Comparison of ENCODE assay signal across 8 cellular contexts in genomic region chr6:159941286-159942113, GRCh38. TPM values are rescaled to one million over a fixed set of nuclear protein-coding genes. Genes with fewer than 3 reads are reported as not detected.
A peak's percentile ranks its signal among the peaks of the same experiment; 100 is the strongest.
DNase-seq lines count a peak whose midpoint lies in the region; ATAC-seq, FAIRE-seq and TF ChIP-seq lines count a peak whose summit lies in the region.

No MANE protein-coding gene starts in this region.

- H3K4me3 Mint-ChIP-seq in Caco-2 (ENCODE audit: unreplicated experiment): no peak overlapping the region

- no peak for TF ChIP-seq POLR2A in tibial nerve (IDR thresholded peaks at IDR 0.05)

- H3K27ac ChIP-seq in kidney (ENCODE audit: low read depth in 2 of 2, low read length in 2 of 2): no peak overlapping the region
- peak overlapping the region in 1 of 4 donors; percentile 75 for H3K27ac ChIP-seq in tibial nerve

- no peaks in the 10 kb centered on the region for H3K36me3 ChIP-seq in Caco-2 (ENCODE audit: control insufficient read depth, insufficient read depth, low read length)
- no peaks in the 10 kb centered on the region for H3K36me3 ChIP-seq in kidney (ENCODE audit: control insufficient read depth in 1 of 2, insufficient read depth in 2 of 2, low read length in 2 of 2)
- H3K36me3 ChIP-seq in tibial nerve: no peaks in the 10 kb centered on the region

- H3K9me3 ChIP-seq in Caco-2 (peaks cover 13% of the 10 kb centered on the region), kidney (ENCODE audit: control insufficient read depth in 1 of 2, low read length in 2 of 2) (peaks cover 4 to 8% of the 10 kb centered on the region in 2 donors), tibial nerve (peaks cover 0 to 16% (median 3%) of the 10 kb centered on the region in 4 donors)

- BruUV-seq in Caco-2 (replicated peaks; lab: Mats Ljungman, UMichigan): no TSS peak

- TF ChIP-seq CTCF in Caco-2 (IDR thresholded peaks at IDR 0.05; ENCODE audit: insufficient read depth in 1 of 2, low read depth in 1 of 2, low read length in 1 of 2, severe bottlenecking in 1 of 2, unreplicated experiment in 1 of 2) (peak; percentile 35 to 39), astrocyte of the cerebellum (IDR thresholded peaks at IDR 0.05; ENCODE audit: low read depth, low read length, missing control alignments) (peak; percentile 35), kidney (IDR thresholded peaks at IDR 0.05; ENCODE audit: borderline replicate concordance, extremely low read depth, insufficient read depth) (peak; percentile 40), tibial nerve (IDR thresholded peaks at IDR 0.05) (peak; percentile 14 to 36 (median 26))

- FAIRE-seq in kidney (lab: Jason Lieb, UNC): no peak

- H3K9me3 Mint-ChIP-seq in Caco-2 (ENCODE audit: unreplicated experiment): peaks cover 15% of the 10 kb centered on the region

- intact Hi-C loops in Caco-2 (cut with micrococcal nuclease; ENCODE audit: unreplicated experiment): loop anchor here (1.0 kb wide), 2 partner anchors 78 to 250 kb away; no protein-coding TSS in a partner anchor
- intact Hi-C loops in kidney (cut with DNase I): no loop called here

- CTCF ChIA-PET in Caco-2 (lab: Charles Lee): interaction anchor here (1.0 kb wide), 1 partner anchor 78 kb away, joined by 3 read pairs; no protein-coding TSS in a partner anchor

- peak in 1 of 2 donors; percentile 16 for TF ChIP-seq EP300 in tibial nerve (IDR thresholded peaks at IDR 0.05)

- H3K4me3 ChIP-seq in Caco-2 (ENCODE audit: low read depth, low read length): no peak overlapping the region
- H3K4me3 ChIP-seq in astrocyte of the cerebellum (ENCODE audit: low read depth, low read length): no peak overlapping the region
- no peak overlapping the region for H3K4me3 ChIP-seq in kidney (ENCODE audit: low read length in 2 of 2)
- H3K4me3 ChIP-seq in tibial nerve: no peak overlapping the region

- ATAC-seq in GM18867 (IDR thresholded peaks at IDR 0.05; ENCODE audit: unreplicated experiment) (peak; percentile 91), HG03045 (IDR thresholded peaks at IDR 0.05; ENCODE audit: unreplicated experiment) (peak; percentile 92)

- H3K4me1 ChIP-seq in Caco-2 (no peaks in the 10 kb centered on the region), kidney (ENCODE audit: control insufficient read depth in 1 of 2, insufficient read depth in 1 of 2, low read depth in 1 of 2, low read length in 2 of 2) (peaks cover 0 to 2% of the 10 kb centered on the region in 2 donors), tibial nerve (peaks cover 0 to 10% (median 0%) of the 10 kb centered on the region in 4 donors)

- H3K9ac ChIP-seq in kidney (ENCODE audit: low read length in 2 of 2): no peak overlapping the region

- DNase-seq in Caco-2 (peak in 1 of 2 experiments; percentile 27), NOMO-1 treated with DMSO at 0.1 percent for 48 hours (lab: John Stamatoyannopoulos, UW; ENCODE audit: unreplicated experiment) (peak; percentile 51), astrocyte of the cerebellum (ENCODE audit: low read depth) (peak; percentile 29), kidney (no peak), tibial nerve (ENCODE audit: low spot score in 2 of 2) (no peak), epidermal melanocyte (ENCODE audit: insufficient read length, low spot score) (no peak)

- peaks cover 6% of the 10 kb centered on the region for H3K4me1 Mint-ChIP-seq in Caco-2 (ENCODE audit: low read depth, unreplicated experiment)

- in situ Hi-C loops in astrocyte of the cerebellum (cut with HindIII; ENCODE audit: low sequenced_read_pairs): no loop called here

- H3K27ac Mint-ChIP-seq in Caco-2 (ENCODE audit: unreplicated experiment): no peak overlapping the region

- 70 to 72% methylated on average over 10 to 11 of the region's 11 CpGs for WGBS in tibial nerve, 2 donors

- H3K27me3 Mint-ChIP-seq in Caco-2 (ENCODE audit: insufficient read depth, unreplicated experiment): peaks cover 12% of the 10 kb centered on the region

- H3K27me3 ChIP-seq in Caco-2 (replicated peaks; ENCODE audit: control insufficient read depth, insufficient read depth, low read length) (no peaks in the 10 kb centered on the region), tibial nerve (no peaks in the 10 kb centered on the region)

- H3K36me3 Mint-ChIP-seq in Caco-2 (ENCODE audit: insufficient read depth, unreplicated experiment): no peaks in the 10 kb centered on the region

- POLR2A ChIA-PET in Caco-2 (lab: Charles Lee): interaction anchor here (0.6 kb wide), 1 partner anchor 214 kb away, joined by 3 read pairs; the partner anchor contains the start of gene WTAP

RNA-seq across cellular contexts. Expression of gene IGF2R, which starts 27.4 kb away (rescaled TPM):
- 91.1 and 92.2 TPM in 2 replicates for total RNA-seq in Caco-2 (2022)
- 88.6 TPM for total RNA-seq in kidney
- 23.7 TPM for polyA plus RNA-seq in kidney (ENCODE audit: insufficient read depth, low read depth, low replicate concordance)
- total RNA-seq in tibial nerve: 10 to 100 TPM; 60.1 to 81.3 (median 68.5) TPM

RNA-seq across cellular contexts. Expression of gene MAS1, which starts 50.7 kb away (rescaled TPM):
- total RNA-seq in Caco-2 (2022) (not detected in 2 replicates), kidney (not detected), tibial nerve (not detected)
- not detected for polyA plus RNA-seq in kidney (ENCODE audit: insufficient read depth, low read depth, low replicate concordance)

Comparison
In these comparisons a context has a peak if more than half of its experiments do, and no peak if none do; other contexts are left out.
1. DNase-seq: peak in NOMO-1 treated with DMSO at 0.1 percent for 48 hours (single experiment) and astrocyte of the cerebellum (single experiment); none in kidney (single experiment), tibial nerve (0 of 2) and epidermal melanocyte (single experiment).
2. Peak in every context shown above with its lines, with median percentiles within 50 percentile points of each other: CTCF ChIP-seq.